ENCODE assay signal across 8 cellular contexts in genomic region chr9:127396808-127397721, GRCh38. TPM values are rescaled to one million over a fixed set of nuclear protein-coding genes. Genes with fewer than 3 reads are reported as not detected.
DNase-seq lines count a peak whose midpoint lies in the region; ATAC-seq, FAIRE-seq and TF ChIP-seq lines count a peak whose summit lies in the region.

A gene with protein sequence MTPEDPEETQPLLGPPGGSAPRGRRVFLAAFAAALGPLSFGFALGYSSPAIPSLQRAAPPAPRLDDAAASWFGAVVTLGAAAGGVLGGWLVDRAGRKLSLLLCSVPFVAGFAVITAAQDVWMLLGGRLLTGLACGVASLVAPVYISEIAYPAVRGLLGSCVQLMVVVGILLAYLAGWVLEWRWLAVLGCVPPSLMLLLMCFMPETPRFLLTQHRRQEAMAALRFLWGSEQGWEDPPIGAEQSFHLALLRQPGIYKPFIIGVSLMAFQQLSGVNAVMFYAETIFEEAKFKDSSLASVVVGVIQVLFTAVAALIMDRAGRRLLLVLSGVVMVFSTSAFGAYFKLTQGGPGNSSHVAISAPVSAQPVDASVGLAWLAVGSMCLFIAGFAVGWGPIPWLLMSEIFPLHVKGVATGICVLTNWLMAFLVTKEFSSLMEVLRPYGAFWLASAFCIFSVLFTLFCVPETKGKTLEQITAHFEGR (plus strand): TSS chr9:127397169. CDS start chr9:127397231, 62 bp downstream.

- ATAC-seq in GM18907 (IDR thresholded peaks at IDR 0.05; ENCODE audit: unreplicated experiment) (peak; percentile 95), HG03139 (IDR thresholded peaks at IDR 0.05; ENCODE audit: unreplicated experiment) (peak; percentile 92)

- H3K4me1 Mint-ChIP-seq in chondrocyte (ENCODE audit: low read depth): peaks cover 13% of the 10 kb centered on the region

- no peaks in the 10 kb centered on the region for H3K27me3 Mint-ChIP-seq in chondrocyte (ENCODE audit: low read depth)

- dilution Hi-C loops in keratinocyte (cut with MboI; ENCODE audit: extremely low pct_ligation_motif_present, low sequenced_read_pairs): loop anchor here (10.0 kb wide), 1 partner anchor 62 kb away; no protein-coding TSS in a partner anchor

- no peaks in the 10 kb centered on the region for H3K36me3 Mint-ChIP-seq in chondrocyte (ENCODE audit: low read depth)

- H4K20me1 ChIP-seq in keratinocyte (ENCODE audit: control insufficient read depth, extremely low read depth, insufficient read depth, low read length): no peaks in the 10 kb centered on the region

- H3K27me3 ChIP-seq in keratinocyte (ENCODE audit: control insufficient read depth, extremely low read depth, insufficient read depth, low read length): no peaks in the 10 kb centered on the region

- peak within 1 kb of the TSS; percentile 88 for H3K4me3 Mint-ChIP-seq in chondrocyte (ENCODE audit: unreplicated experiment)

- peak within 1 kb of the TSS; percentile 86 for H2AFZ ChIP-seq in keratinocyte (ENCODE audit: control insufficient read depth, low read length)

- in situ Hi-C loops in ACHN (cut with HindIII; ENCODE audit: low pct_ligation_motif_present, low pct_unique_long_range_greater_than_20kb, low sequenced_read_pairs): no loop called here

- no peaks in the 10 kb centered on the region for H3K9me3 ChIP-seq in keratinocyte (ENCODE audit: control insufficient read depth, low read depth, low read length)

- H3K27ac ChIP-seq in keratinocyte (ENCODE audit: control insufficient read depth, insufficient read depth, low read length): peak within 1 kb of the TSS; percentile 48

- H3K27ac Mint-ChIP-seq in chondrocyte (ENCODE audit: unreplicated experiment): peak within 1 kb of the TSS; percentile 71

- H3K4me3 ChIP-seq in keratinocyte (ENCODE audit: control insufficient read depth in 2 of 3, extremely low read depth in 1 of 3, insufficient read depth in 2 of 3, low read depth in 1 of 3, low read length in 3 of 3): peak within 1 kb of the TSS; percentile 70 to 78 (median 76)

- peak within 1 kb of the TSS; percentile 91 for H3K4me2 ChIP-seq in keratinocyte (ENCODE audit: control insufficient read depth, extremely low read depth, insufficient read depth, low read depth, low read length)

- no peaks in the 10 kb centered on the region for H3K79me2 ChIP-seq in keratinocyte (ENCODE audit: control insufficient read depth, insufficient read depth, low read length)

- TF ChIP-seq CTCF in chondrocyte (IDR thresholded peaks at IDR 0.05) (peak; percentile 56), keratinocyte (optimal IDR thresholded peaks at IDR 0.05 in 1 of 3, IDR thresholded peaks at IDR 0.05 in 1 of 3, conservative IDR thresholded peaks at IDR 0.05 in 1 of 3; ENCODE audit: extremely low read depth in 1 of 3, insufficient read depth in 2 of 3, low read length in 3 of 3) (peak in 2 of 3 experiments; percentile 18 to 41)

- FAIRE-seq in keratinocyte (lab: Jason Lieb, UNC): peak; percentile 95

- H3K36me3 ChIP-seq in keratinocyte (ENCODE audit: control insufficient read depth in 2 of 2, extremely low read depth in 1 of 2, insufficient read depth in 2 of 2, low read length in 2 of 2): peaks cover 4% of the 10 kb centered on the region in 2 experiments

- peaks cover 11% of the 10 kb centered on the region for H3K4me1 ChIP-seq in keratinocyte (ENCODE audit: control insufficient read depth, extremely low read depth, insufficient read depth, low read length)

- peak within 1 kb of the TSS; percentile 77 for H3K9ac ChIP-seq in keratinocyte (ENCODE audit: control insufficient read depth, extremely low read depth, insufficient read depth, low read length)

- DNase-seq in ACHN (peak; percentile 99), NCI-H345 treated with DMSO at 0.1 percent for 48 hours (lab: John Stamatoyannopoulos, UW; ENCODE audit: unreplicated experiment) (peak; percentile 100), chondrocyte (ENCODE audit: low spot score) (peak; percentile 99), keratinocyte (ENCODE audit: low read depth, low spot score) (peak; percentile 98)
- DNase-seq in activated CD4-positive, alpha-beta T cell treated with anti-CD3 and anti-CD28 coated beads for 24 hours (ENCODE audit: low read depth in 2 of 2): peak; percentile 74 to 75
- peak; percentile 73 to 90 (median 83) for DNase-seq in stimulated activated CD4-positive, alpha-beta T cell treated with anti-CD3 and anti-CD28 coated beads, Interleukin-12 subunit alpha, Interleukin-12 subunit beta, amount 100 ng/mL, for 48 hours (ENCODE audit: low read depth in 2 of 3, low spot score in 1 of 3)

- H3K9me3 Mint-ChIP-seq in chondrocyte (ENCODE audit: low read depth): no peaks in the 10 kb centered on the region

- H3K9me1 ChIP-seq in keratinocyte (ENCODE audit: control insufficient read depth, extremely low read depth, insufficient read depth, low read length): no peaks in the 10 kb centered on the region

RNA-seq across cellular contexts. Expression of the gene that starts here (rescaled TPM):
- total RNA-seq in chondrocyte: 14.1 to 16.4 TPM (median 15.3 TPM) in 3 replicates
- 7.1 to 14.2 TPM (median 9.5 TPM) in 3 replicates for polyA plus RNA-seq in keratinocyte
- polyA plus RNA-seq in keratinocyte (2011; ENCODE audit: low read depth): 2.4 TPM
- polyA plus RNA-seq in keratinocyte (2011; cell fraction: cytosol; rRNA removed): 5.4 and 8.5 TPM in 2 replicates
- polyA plus RNA-seq in keratinocyte (2011; cell fraction: nucleus; rRNA removed): 16.8 and 24.0 TPM in 2 replicates
- 7.5 and 9.3 TPM in 2 replicates for polyA plus RNA-seq in keratinocyte (2012; ENCODE audit: low replicate concordance)
- 7.3 to 12.3 TPM (median 8.2 TPM) in 3 replicates for polyA minus RNA-seq in keratinocyte
- polyA minus RNA-seq in keratinocyte (2011; cell fraction: cytosol; rRNA and poly(A)+ RNA removed): 14.0 TPM
- polyA minus RNA-seq in keratinocyte (2011; cell fraction: nucleus; rRNA and poly(A)+ RNA removed): 13.7 and 15.5 TPM in 2 replicates

Comparison
In these comparisons a context has a peak if more than half of its experiments do, and no peak if none do; other contexts are left out.
1. Peak in every context shown above with its lines: DNase-seq, ATAC-seq, H3K4me3 ChIP-seq and H3K27ac ChIP-seq.